In the genomic region with DNA sequence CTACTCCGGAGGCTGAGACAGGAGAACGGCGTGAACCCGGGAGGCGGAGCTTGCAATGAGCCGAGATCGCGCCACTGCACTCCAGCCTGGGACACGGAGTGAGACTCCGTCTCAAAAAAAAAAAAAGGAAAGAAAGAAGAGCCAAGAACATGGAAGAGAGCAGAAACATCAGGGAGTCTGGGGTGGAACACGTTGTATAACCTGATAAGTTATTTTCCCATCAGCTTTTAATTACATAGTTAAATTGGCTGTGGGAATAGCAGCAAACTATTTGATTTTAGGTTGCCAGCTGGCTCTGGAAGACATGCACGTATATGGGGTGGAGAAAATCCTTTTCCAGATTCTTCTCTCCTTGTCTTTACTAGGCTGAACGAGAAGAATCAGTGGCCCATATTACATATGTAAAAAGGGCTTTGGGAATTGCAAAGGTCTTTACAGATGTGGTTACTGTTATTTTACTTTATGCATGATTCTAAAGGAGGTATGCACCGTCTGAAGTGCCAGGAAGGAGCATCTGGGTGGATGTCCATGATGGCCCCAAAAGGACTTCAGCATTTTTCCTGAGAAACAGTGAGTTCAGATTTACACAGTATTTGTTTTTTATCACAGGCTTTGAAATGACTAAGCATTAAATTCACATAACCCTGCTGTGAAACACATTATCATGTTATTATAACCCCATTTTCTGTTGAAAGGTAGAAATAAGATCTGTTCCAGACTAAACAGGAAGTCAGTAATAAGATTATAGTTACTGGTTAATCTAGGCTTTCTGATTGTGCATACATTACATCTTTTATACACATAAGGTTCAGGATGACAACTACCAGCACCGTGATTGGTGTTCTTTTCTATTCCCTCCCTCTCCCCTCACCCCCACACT, we compare ENCODE assay signal across 2 cellular contexts.
TF ChIP-seq lines count a peak whose summit lies in the region.

No MANE protein-coding gene starts in this region.

TF ChIP-seq in HEK293T, 16 proteins besides CTCF, POLR2A, EP300 and RAD21:
- TF ChIP-seq SP1 (IDR thresholded peaks at IDR 0.05) (no peak), ELF4 (IDR thresholded peaks at IDR 0.05) (0 out of 2 replicates have a peak, but pooled peaks have one; percentile 10), HDGF (IDR thresholded peaks at IDR 0.05; ENCODE audit: borderline replicate concordance) (no peak), TARDBP (IDR thresholded peaks at IDR 0.05) (no peak), LEF1 (IDR thresholded peaks at IDR 0.05; ENCODE audit: borderline replicate concordance) (no peak), FOXK2 (IDR thresholded peaks at IDR 0.05) (no peak), L3MBTL2 (conservative IDR thresholded peaks at IDR 0.05) (no peak), NFRKB (IDR thresholded peaks at IDR 0.05) (no peak), ARNT (IDR thresholded peaks at IDR 0.05) (no peak), BHLHE40 (IDR thresholded peaks at IDR 0.05; ENCODE audit: borderline replicate concordance) (no peak), ZNF384 (IDR thresholded peaks at IDR 0.05) (peak; percentile 58), FOXA1 (IDR thresholded peaks at IDR 0.05) (no peak), CTBP1 (IDR thresholded peaks at IDR 0.05; ENCODE audit: borderline replicate concordance) (no peak)
- TF ChIP-seq, protein P1, sequence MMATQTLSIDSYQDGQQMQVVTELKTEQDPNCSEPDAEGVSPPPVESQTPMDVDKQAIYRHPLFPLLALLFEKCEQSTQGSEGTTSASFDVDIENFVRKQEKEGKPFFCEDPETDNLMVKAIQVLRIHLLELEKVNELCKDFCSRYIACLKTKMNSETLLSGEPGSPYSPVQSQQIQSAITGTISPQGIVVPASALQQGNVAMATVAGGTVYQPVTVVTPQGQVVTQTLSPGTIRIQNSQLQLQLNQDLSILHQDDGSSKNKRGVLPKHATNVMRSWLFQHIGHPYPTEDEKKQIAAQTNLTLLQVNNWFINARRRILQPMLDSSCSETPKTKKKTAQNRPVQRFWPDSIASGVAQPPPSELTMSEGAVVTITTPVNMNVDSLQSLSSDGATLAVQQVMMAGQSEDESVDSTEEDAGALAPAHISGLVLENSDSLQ (IDR thresholded peaks at IDR 0.05), result no peak

TF ChIP-seq in K562, 482 proteins besides CTCF, POLR2A, EP300 and RAD21:
- no peak for TF ChIP-seq BDP1 (IDR thresholded peaks at IDR 0.05; ENCODE audit: insufficient read depth, insufficient read length)
- TF ChIP-seq POLR3A (IDR thresholded peaks at IDR 0.05; ENCODE audit: borderline replicate concordance, extremely low read depth, insufficient read depth, insufficient read length), result no peak
- peak; percentile 49; the same call in 1 of the 2 replicates for TF ChIP-seq NFE2L1 (tag; IDR thresholded peaks at IDR 0.05; ENCODE audit: borderline replicate concordance, low read depth)
- TF ChIP-seq MAFG (tag; conservative IDR thresholded peaks at IDR 0.05), result peak; percentile 72
- TF ChIP-seq EWSR1 (IDR thresholded peaks at IDR 0.05; ENCODE audit: borderline replicate concordance, low read depth, partially characterized antibody), result no peak
- 0 out of 2 replicates have a peak, but pooled peaks have one; percentile 37 for TF ChIP-seq SUPT5H (IDR thresholded peaks at IDR 0.05)
- TF ChIP-seq ZNF354B (CRISPR knock-in tag; IDR thresholded peaks at IDR 0.05), result no peak
- peak; percentile 52 for TF ChIP-seq POLR2AphosphoS5 (IDR thresholded peaks at IDR 0.05; ENCODE audit: control insufficient read depth, insufficient read depth, low read depth, low read length)
- TF ChIP-seq KAT8 (IDR thresholded peaks at IDR 0.05; ENCODE audit: low read depth), result no peak
- TF ChIP-seq RAD51 (IDR thresholded peaks at IDR 0.05; ENCODE audit: borderline replicate concordance, low read depth), result no peak
- peak; percentile 72 for TF ChIP-seq NFE2 (IDR thresholded peaks at IDR 0.05; ENCODE audit: low read depth)
- peak; percentile 83 for TF ChIP-seq TBP (optimal IDR thresholded peaks at IDR 0.05; ENCODE audit: low read depth, low read length)
- peak; percentile 78 for TF ChIP-seq ZNF316 (IDR thresholded peaks at IDR 0.05)
- no peak for TF ChIP-seq ARHGAP35 (IDR thresholded peaks at IDR 0.05; ENCODE audit: partially characterized antibody)
- no peak for TF ChIP-seq SIN3B (IDR thresholded peaks at IDR 0.05; ENCODE audit: low read depth)
- no peak for TF ChIP-seq ZSCAN29 (IDR thresholded peaks at IDR 0.05)
- TF ChIP-seq CC2D1A (IDR thresholded peaks at IDR 0.05), result no peak
- TF ChIP-seq MAFF (IDR thresholded peaks at IDR 0.05; ENCODE audit: low read length), result peak; percentile 35; the same call in 1 of the 2 replicates
- TF ChIP-seq C11orf30 (IDR thresholded peaks at IDR 0.05; ENCODE audit: low read depth), result peak; percentile 69
- TF ChIP-seq PML (IDR thresholded peaks at IDR 0.05; ENCODE audit: low read length), result 0 out of 2 replicates have a peak, but pooled peaks have one; percentile 23
- TF ChIP-seq, protein P2, sequence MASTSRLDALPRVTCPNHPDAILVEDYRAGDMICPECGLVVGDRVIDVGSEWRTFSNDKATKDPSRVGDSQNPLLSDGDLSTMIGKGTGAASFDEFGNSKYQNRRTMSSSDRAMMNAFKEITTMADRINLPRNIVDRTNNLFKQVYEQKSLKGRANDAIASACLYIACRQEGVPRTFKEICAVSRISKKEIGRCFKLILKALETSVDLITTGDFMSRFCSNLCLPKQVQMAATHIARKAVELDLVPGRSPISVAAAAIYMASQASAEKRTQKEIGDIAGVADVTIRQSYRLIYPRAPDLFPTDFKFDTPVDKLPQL (IDR thresholded peaks at IDR 0.05; ENCODE audit: extremely low read depth, insufficient read length), result peak; percentile 40
- no peak for TF ChIP-seq PHF20 (IDR thresholded peaks at IDR 0.05; ENCODE audit: partially characterized antibody)
- TF ChIP-seq ETS2 (tag; IDR thresholded peaks at IDR 0.05; ENCODE audit: borderline replicate concordance, poor library complexity, severe bottlenecking), result no peak
- TF ChIP-seq MAFK (IDR thresholded peaks at IDR 0.05; ENCODE audit: low read length), result peak; percentile 26; the same call in 1 of the 2 replicates
- peak; percentile 39 to 42; a peak in 2 of 4 replicates for TF ChIP-seq KDM1A (IDR thresholded peaks at IDR 0.05)
- TF ChIP-seq, protein P3, sequence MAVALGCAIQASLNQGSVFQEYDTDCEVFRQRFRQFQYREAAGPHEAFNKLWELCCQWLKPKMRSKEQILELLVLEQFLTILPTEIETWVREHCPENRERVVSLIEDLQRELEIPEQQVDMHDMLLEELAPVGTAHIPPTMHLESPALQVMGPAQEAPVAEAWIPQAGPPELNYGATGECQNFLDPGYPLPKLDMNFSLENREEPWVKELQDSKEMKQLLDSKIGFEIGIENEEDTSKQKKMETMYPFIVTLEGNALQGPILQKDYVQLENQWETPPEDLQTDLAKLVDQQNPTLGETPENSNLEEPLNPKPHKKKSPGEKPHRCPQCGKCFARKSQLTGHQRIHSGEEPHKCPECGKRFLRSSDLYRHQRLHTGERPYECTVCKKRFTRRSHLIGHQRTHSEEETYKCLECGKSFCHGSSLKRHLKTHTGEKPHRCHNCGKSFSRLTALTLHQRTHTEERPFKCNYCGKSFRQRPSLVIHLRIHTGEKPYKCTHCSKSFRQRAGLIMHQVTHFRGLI (CRISPR knock-in tag; IDR thresholded peaks at IDR 0.05), result no peak
- no peak for TF ChIP-seq SMAD4 (CRISPR knock-in tag; conservative IDR thresholded peaks at IDR 0.05)
- TF ChIP-seq HEY1 (CRISPR knock-in tag; IDR thresholded peaks at IDR 0.05; ENCODE audit: borderline replicate concordance), result no peak
